8 cellular contexts compared by ENCODE assay signal in genomic region chr1:99766378-99766800, GRCh38. TPM values are rescaled to one million over a fixed set of nuclear protein-coding genes. Genes with fewer than 3 reads are reported as not detected.
DNase-seq lines count a peak whose midpoint lies in the region; ATAC-seq and TF ChIP-seq lines count a peak whose summit lies in the region.

TSS of gene FRRS1 (minus strand) at chr1:99766635. CDS start at chr1:99748768, 17,867 bp downstream.

- POLR2A ChIA-PET in BJ (lab: Charles Lee), result no interaction called here

- ATAC-seq in GM18519 (IDR thresholded peaks at IDR 0.05; ENCODE audit: low FRiP score, unreplicated experiment) (peak; percentile 93), HG02943 (IDR thresholded peaks at IDR 0.05; ENCODE audit: low read depth, unreplicated experiment) (peak; percentile 96), left lung (peak; percentile 94)
- peak; percentile 84 to 93 for ATAC-seq in stimulated activated naive B cell treated with anti-CD40 and anti-IgM and Interleukin-4, amounts not matched to agents 10 μg/mL and 1 μg/mL and 100 μg/mL, for 72 hours (replicated peaks)

- peaks cover 8 to 18% of the 10 kb centered on the region in 2 donors for H3K4me1 ChIP-seq in left lung

- peak within 1 kb of the TSS; percentile 91 for H3K27ac Mint-ChIP-seq in stimulated activated naive B cell treated with anti-CD40 and anti-IgM and Interleukin-4, amounts not matched to agents 10 μg/mL and 1 μg/mL and 100 μg/mL, for 72 hours

- H3K27me3 ChIP-seq in BJ (ENCODE audit: control insufficient read depth, insufficient read depth, low read length), result no peaks in the 10 kb centered on the region
- no peaks in the 10 kb centered on the region for H3K27me3 ChIP-seq in left lung

- peak within 1 kb of the TSS; percentile 94 to 95 for H3K4me3 Mint-ChIP-seq in stimulated activated naive B cell treated with anti-CD40 and anti-IgM and Interleukin-4, amounts not matched to agents 10 μg/mL and 1 μg/mL and 100 μg/mL, for 72 hours

- H3K4me3 ChIP-seq in BJ (ENCODE audit: low read depth, low read length), result peak within 1 kb of the TSS; percentile 53
- peak within 1 kb of the TSS; percentile 21 to 47 for H3K4me3 ChIP-seq in left lung

- H3K27ac ChIP-seq in left lung, result peak within 1 kb of the TSS; percentile 84 to 90

- no peaks in the 10 kb centered on the region for H3K9me3 Mint-ChIP-seq in stimulated activated naive B cell treated with anti-CD40 and anti-IgM and Interleukin-4, amounts not matched to agents 10 μg/mL and 1 μg/mL and 100 μg/mL, for 72 hours

- CTCF ChIA-PET in BJ (lab: Yijun Ruan, JAX), result interaction anchor here (0.6 to 1.5 kb wide), 3 partner anchors 10 to 1173 kb away, joined by 3 to 4 read pairs (median 3); no protein-coding TSS in a partner anchor

- peaks cover 3 to 6% of the 10 kb centered on the region in 2 donors for H3K4me1 Mint-ChIP-seq in stimulated activated naive B cell treated with anti-CD40 and anti-IgM and Interleukin-4, amounts not matched to agents 10 μg/mL and 1 μg/mL and 100 μg/mL, for 72 hours

- TF ChIP-seq CTCF in BJ (IDR thresholded peaks at IDR 0.05; ENCODE audit: insufficient read depth, low read depth, low read length) (no peak), left lung (IDR thresholded peaks at IDR 0.05) (no peak)

- no peaks in the 10 kb centered on the region for H3K36me3 Mint-ChIP-seq in stimulated activated naive B cell treated with anti-CD40 and anti-IgM and Interleukin-4, amounts not matched to agents 10 μg/mL and 1 μg/mL and 100 μg/mL, for 72 hours

- DNase-seq in BJ (ENCODE audit: low read depth) (peak; percentile 33), NCI-H1694 treated with DMSO at 0.1 percent for 48 hours (lab: John Stamatoyannopoulos, UW) (peak; percentile 44), T1000 (lab: John Stamatoyannopoulos, UW) (peak; percentile 15), dermis blood vessel endothelial cell (peak; percentile 38), left lung (peak in 1 of 2 donors; percentile 73)
- peak; percentile 38 for DNase-seq in stimulated activated naive B cell treated with anti-CD40 and anti-IgM and Interleukin-4, amounts not matched to agents 10 μg/mL and 1 μg/mL and 100 μg/mL, for 72 hours

- peaks cover 4 to 10% of the 10 kb centered on the region in 2 donors for H3K27me3 Mint-ChIP-seq in stimulated activated naive B cell treated with anti-CD40 and anti-IgM and Interleukin-4, amounts not matched to agents 10 μg/mL and 1 μg/mL and 100 μg/mL, for 72 hours

- no peaks in the 10 kb centered on the region for H3K9me3 ChIP-seq in left lung

- H3K36me3 ChIP-seq in BJ (ENCODE audit: control insufficient read depth, insufficient read depth, low read length) (no peaks in the 10 kb centered on the region), left lung (no peaks in the 10 kb centered on the region)

- intact Hi-C loops in left lung (cut with DNase I), result no loop called here

RNA-seq across cellular contexts. Expression of gene FRRS1, which starts in this region (rescaled TPM):
- polyA plus RNA-seq in BJ (2011; rRNA removed), result 0.93 and 2.8 TPM in 2 replicates
- polyA minus RNA-seq in BJ (2011; rRNA and poly(A)+ RNA removed), result 1.6 and 2.9 TPM in 2 replicates
- total RNA-seq in dermis blood vessel endothelial cell (1.1 and 2.9 TPM in 2 replicates), left lung (10 to 100 TPM; 12.3 to 15.1 TPM)
